ENCODE assay signal across 12 cellular contexts in the genomic region with DNA sequence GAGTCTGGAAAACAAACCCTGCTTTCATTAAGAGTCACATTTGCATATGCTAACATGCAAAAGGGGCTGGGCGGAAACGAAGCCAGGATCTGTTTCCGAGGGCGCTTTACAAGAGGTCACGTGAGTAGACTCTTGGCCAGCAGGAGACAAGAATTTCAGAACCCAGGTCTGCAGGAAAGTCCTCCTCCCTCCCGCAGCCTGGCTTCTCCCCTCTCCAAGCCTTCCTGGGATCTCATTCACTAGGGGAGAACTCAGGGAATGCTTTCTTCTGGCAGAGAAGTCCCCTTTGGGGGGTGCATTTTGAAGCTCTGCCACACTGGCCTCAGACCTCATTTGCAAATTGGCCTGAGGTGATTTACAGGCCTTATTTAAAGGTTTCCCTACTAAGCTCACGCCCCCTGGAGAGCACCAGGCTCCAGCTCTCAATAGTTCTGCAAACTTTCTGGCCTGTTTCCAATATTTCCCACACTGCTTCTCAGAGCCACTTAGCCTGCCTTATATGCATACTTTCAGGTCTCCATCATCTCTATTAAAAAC. TPM values are rescaled to one million over a fixed set of nuclear protein-coding genes. Genes with fewer than 3 reads are reported as not detected.
DNase-seq lines count a peak whose midpoint lies in the region; ATAC-seq lines count a peak whose summit lies in the region.
"Had no signal": no experiment of that assay in that cellular context is flagged by ENCODE, and none has a peak within 500 bp of the region (broad histone marks: within the 10 kb centered on the region; RNA-seq: fewer than 3 reads in every experiment).

No MANE protein-coding gene starts in this region.

- ATAC-seq in HG03097 (IDR thresholded peaks at IDR 0.05; ENCODE audit: low FRiP score, unreplicated experiment): no peak
- ATAC-seq: A549 had no signal

- H3K27ac ChIP-seq in substantia nigra (ENCODE audit: low read depth, low read length, poor library complexity, severe bottlenecking): no peak overlapping the region
- H3K27ac ChIP-seq: A549, colonic mucosa, neutrophil had no signal

- intact Hi-C loops in head of caudate nucleus (cut with DNase I): no loop called here

- DNase-seq in NCI-H2081 (lab: John Stamatoyannopoulos, UW) (peak; percentile 9 to 51), NCI-H2081 treated with DMSO at 0.1 percent for 48 hours (lab: John Stamatoyannopoulos, UW) (no peak), OCI-M1 (lab: John Stamatoyannopoulos, UW) (peak; percentile 1), head of caudate nucleus (peak in 37 of 42 donors; percentile 20 to 77 (median 56)), substantia nigra (lab: John Stamatoyannopoulos, UW) (peak in 28 of 49 donors; percentile 13 to 65 (median 35)), HT-29 (ENCODE audit: low spot score) (no peak)
- no peak for DNase-seq in stimulated activated CD4-positive, alpha-beta T cell treated with anti-CD3 and anti-CD28 coated beads, Interleukin-2, amount 100 ng/mL, for 48 hours
- DNase-seq: colonic mucosa, NCI-H524 had no signal

RNA-seq across cellular contexts. Expression of a gene that starts 57.2 kb away (rescaled TPM):
- not detected in 2 replicates for total RNA-seq in HT-29 (2014; rRNA removed; shearing (Covaris generic))

Comparison
In these comparisons a context has a peak if more than half of its experiments do, and no peak if none do; other contexts are left out.
1. DNase-seq: peak in NCI-H2081 (2 of 2), OCI-M1 (single experiment), head of caudate nucleus (37 of 42) and substantia nigra (28 of 49); none in NCI-H2081 treated with DMSO at 0.1 percent for 48 hours (single experiment), stimulated activated CD4-positive, alpha-beta T cell treated with anti-CD3 and anti-CD28 coated beads, Interleukin-2, amount 100 ng/mL, for 48 hours (0 of 2) and HT-29 (single experiment).